ENCODE assay signal across 31 cellular contexts in the genomic region with DNA sequence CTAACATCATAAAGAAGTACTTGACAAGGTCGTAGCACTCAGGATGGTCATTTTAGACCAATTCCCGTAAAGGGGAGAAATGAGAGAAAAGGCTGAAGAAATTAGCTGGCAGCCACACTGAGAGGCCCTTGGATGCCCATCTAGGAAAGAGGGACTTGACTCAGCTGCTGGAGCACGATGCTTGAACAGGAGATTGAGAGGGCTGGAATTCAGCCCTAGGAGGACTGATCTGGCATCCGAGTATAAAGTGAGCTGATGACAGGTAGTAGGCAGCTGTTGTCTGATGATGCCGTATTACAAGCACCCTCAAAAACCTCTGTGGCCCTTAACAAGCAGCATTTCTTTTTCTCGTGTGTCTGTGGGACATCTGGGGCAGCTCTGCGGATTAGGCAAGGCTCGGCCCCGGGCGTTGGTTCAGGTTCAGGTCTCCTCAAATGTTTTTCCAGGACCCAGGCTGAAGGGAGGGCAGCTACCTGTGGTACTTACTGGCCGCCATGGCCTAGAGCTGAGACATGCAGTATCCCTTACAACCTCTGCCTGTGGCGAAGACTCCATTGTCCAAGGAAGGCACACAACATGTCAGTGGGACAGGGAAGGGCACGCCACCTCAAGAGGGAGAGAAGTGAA.
"Had no signal": no experiment of that assay in that cellular context is flagged by ENCODE, and none has a peak within 500 bp of the region (broad histone marks: within the 10 kb centered on the region; RNA-seq: fewer than 3 reads in every experiment).

No MANE protein-coding gene starts in this region.

- H3K4me3 ChIP-seq: adrenal gland, ascending aorta, hepatocyte, left ventricle myocardium inferior, mucosa of descending colon, right lobe of liver, skin epidermis, stomach, suprapubic skin had no signal

- H3K36me3 Mint-ChIP-seq: activated naive CD8-positive, alpha-beta T cell; stimulated activated effector memory CD8-positive, alpha-beta T cell treated with anti-CD3 and anti-CD28 coated beads, Interleukin-12 subunit alpha, Interleukin-12 subunit beta, amount 100 ng/mL, for 72 hours; type B pancreatic cell had no signal

- H3K4me1 ChIP-seq: adrenal gland, ascending aorta, foreskin keratinocyte, left ventricle myocardium inferior, right lobe of liver, suprapubic skin had no signal

- H3K4me1 Mint-ChIP-seq: immature natural killer cell; stimulated activated effector memory CD8-positive, alpha-beta T cell treated with anti-CD3 and anti-CD28 coated beads, Interleukin-12 subunit alpha, Interleukin-12 subunit beta, amount 100 ng/mL, for 72 hours had no signal

- H3K9me3 ChIP-seq: adrenal gland, ascending aorta, left ventricle myocardium inferior, mucosa of descending colon, right lobe of liver, stomach, suprapubic skin had no signal

- H3K27me3 ChIP-seq: adrenal gland, ascending aorta, brain microvascular endothelial cell, foreskin keratinocyte, hepatocyte, right lobe of liver, stomach, suprapubic skin had no signal

- H3K27ac Mint-ChIP-seq: activated CD4-positive, alpha-beta T cell treated with anti-CD3 and anti-CD28 coated beads, Interleukin-2, amount 10 ng/mL, durations not matched to agents 7 days and 5 days; activated CD8-positive, alpha-beta T cell treated with anti-CD3 and anti-CD28 coated beads for 36 hours; activated naive CD8-positive, alpha-beta T cell; dendritic cell treated with granulocyte-macrophage colony-stimulating factor and Interleukin-4, amounts not matched to agents 40 ng/mL and 50 ng/mL, for 4 days; immature natural killer cell; nephron progenitor cell; stimulated activated effector memory CD8-positive, alpha-beta T cell treated with anti-CD3 and anti-CD28 coated beads, Interleukin-12 subunit alpha, Interleukin-12 subunit beta, amount 100 ng/mL, for 72 hours; type B pancreatic cell had no signal

- H3K4me3 Mint-ChIP-seq: activated CD4-positive, alpha-beta T cell treated with anti-CD3 and anti-CD28 coated beads, Interleukin-2, amount 10 ng/mL, durations not matched to agents 7 days and 5 days; activated CD8-positive, alpha-beta T cell treated with anti-CD3 and anti-CD28 coated beads for 36 hours; activated naive CD8-positive, alpha-beta T cell; dendritic cell treated with granulocyte-macrophage colony-stimulating factor and Interleukin-4, amounts not matched to agents 40 ng/mL and 50 ng/mL, for 4 days; immature natural killer cell; nephron progenitor cell; stimulated activated effector memory CD8-positive, alpha-beta T cell treated with anti-CD3 and anti-CD28 coated beads, Interleukin-12 subunit alpha, Interleukin-12 subunit beta, amount 100 ng/mL, for 72 hours; type B pancreatic cell had no signal

- H3K27me3 Mint-ChIP-seq: activated CD4-positive, alpha-beta T cell treated with anti-CD3 and anti-CD28 coated beads, Interleukin-2, amount 10 ng/mL, durations not matched to agents 7 days and 5 days; activated CD8-positive, alpha-beta T cell treated with anti-CD3 and anti-CD28 coated beads for 36 hours; activated naive CD8-positive, alpha-beta T cell; dendritic cell treated with granulocyte-macrophage colony-stimulating factor and Interleukin-4, amounts not matched to agents 40 ng/mL and 50 ng/mL, for 4 days; type B pancreatic cell had no signal

- H3K36me3 ChIP-seq: adrenal gland, ascending aorta, brain microvascular endothelial cell, left ventricle myocardium inferior, right lobe of liver, suprapubic skin had no signal

- ATAC-seq: activated CD8-positive, alpha-beta T cell treated with anti-CD3 and anti-CD28 coated beads for 36 hours; foreskin keratinocyte; mucosa of descending colon; right lobe of liver; stimulated activated effector memory CD8-positive, alpha-beta T cell treated with anti-CD3 and anti-CD28 coated beads, Interleukin-12 subunit alpha, Interleukin-12 subunit beta, amount 100 ng/mL, for 72 hours had no signal

- H3K27ac ChIP-seq: adrenal gland, ascending aorta, brain microvascular endothelial cell, foreskin keratinocyte, hepatocyte, left ventricle myocardium inferior, right lobe of liver, skin epidermis, stomach, suprapubic skin, VCaP had no signal

- H3K9me3 Mint-ChIP-seq: activated CD4-positive, alpha-beta T cell treated with anti-CD3 and anti-CD28 coated beads, Interleukin-2, amount 10 ng/mL, durations not matched to agents 7 days and 5 days; activated CD8-positive, alpha-beta T cell treated with anti-CD3 and anti-CD28 coated beads for 36 hours; dendritic cell treated with granulocyte-macrophage colony-stimulating factor and Interleukin-4, amounts not matched to agents 40 ng/mL and 50 ng/mL, for 4 days; immature natural killer cell; nephron progenitor cell; stimulated activated effector memory CD8-positive, alpha-beta T cell treated with anti-CD3 and anti-CD28 coated beads, Interleukin-12 subunit alpha, Interleukin-12 subunit beta, amount 100 ng/mL, for 72 hours; type B pancreatic cell had no signal

- DNase-seq: activated CD4-positive, alpha-beta T cell treated with anti-CD3 and anti-CD28 coated beads, Interleukin-2, amount 10 ng/mL, durations not matched to agents 7 days and 5 days; activated CD4-positive, CD25-positive, alpha-beta regulatory T cell treated with anti-CD3 and anti-CD28 coated beads, Interleukin-2, amount 50 U/mL, for 72 hours; activated CD8-positive, alpha-beta T cell treated with anti-CD3 and anti-CD28 coated beads for 36 hours; activated gamma-delta T cell treated with Interleukin-2 at 50 U/mL for 16 hours; activated T-cell treated with anti-CD3 and anti-CD28 coated beads, Interleukin-2, amount 50 U/mL, for 1 hour; adrenal gland; brain microvascular endothelial cell; caudate nucleus; effector CD4-positive, alpha-beta T cell; erythroblast; foreskin keratinocyte; glutamatergic neuron; immature natural killer cell; kidney glomerular epithelial cell; left ventricle myocardium inferior; mesenchymal stem cell; mucosa of descending colon; nephron progenitor cell; occipital lobe; right lobe of liver; stimulated activated CD4-positive, alpha-beta T cell treated with anti-CD3 and anti-CD28 coated beads, Interleukin-2, amount 100 ng/mL, for 24 hours; stomach had no signal
